Comparison of ENCODE assay signal across 17 cellular contexts in the genomic region with DNA sequence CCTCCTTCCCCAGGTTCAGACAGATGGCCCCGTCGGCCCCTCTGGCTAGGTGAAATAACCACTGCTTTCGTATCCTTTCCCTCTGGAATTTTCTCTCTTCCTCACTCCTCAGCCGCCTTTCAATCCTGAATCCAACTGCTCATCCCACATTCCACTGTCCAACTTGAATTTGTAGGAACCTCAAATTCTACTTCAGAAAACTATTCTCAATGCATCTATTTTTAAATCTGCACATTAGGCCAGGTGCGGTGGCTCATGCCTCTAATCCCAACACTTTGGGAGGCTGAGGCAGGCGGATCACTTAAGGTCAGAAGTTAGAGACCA.
"Had no signal": no experiment of that assay in that cellular context is flagged by ENCODE, and none has a peak within 500 bp of the region (broad histone marks: within the 10 kb centered on the region; RNA-seq: fewer than 3 reads in every experiment).

No MANE protein-coding gene starts in this region.

- H3K27ac Mint-ChIP-seq: immature natural killer cell had no signal

- DNase-seq: colonic mucosa; dermis blood vessel endothelial cell; dorsolateral prefrontal cortex; effector CD4-positive, alpha-beta T cell; effector memory CD4-positive, alpha-beta T cell; foreskin keratinocyte; heart left ventricle; hypothalamus; immature natural killer cell; left cardiac atrium; left lung; left ventricle myocardium superior; lower lobe of right lung; mesenchymal stem cell; midbrain; naive thymus-derived CD4-positive, alpha-beta T cell had no signal

- H3K4me3 Mint-ChIP-seq: immature natural killer cell; naive thymus-derived CD4-positive, alpha-beta T cell had no signal

- H3K36me3 Mint-ChIP-seq: immature natural killer cell; naive thymus-derived CD4-positive, alpha-beta T cell had no signal

- ATAC-seq: foreskin keratinocyte; gastroesophageal sphincter; heart left ventricle; left cardiac atrium; left lung; left ventricle myocardium superior; lower lobe of right lung; naive thymus-derived CD4-positive, alpha-beta T cell had no signal

- H3K9me3 Mint-ChIP-seq: immature natural killer cell; naive thymus-derived CD4-positive, alpha-beta T cell had no signal
